ENCODE assay signal across 20 cellular contexts in the genomic region with DNA sequence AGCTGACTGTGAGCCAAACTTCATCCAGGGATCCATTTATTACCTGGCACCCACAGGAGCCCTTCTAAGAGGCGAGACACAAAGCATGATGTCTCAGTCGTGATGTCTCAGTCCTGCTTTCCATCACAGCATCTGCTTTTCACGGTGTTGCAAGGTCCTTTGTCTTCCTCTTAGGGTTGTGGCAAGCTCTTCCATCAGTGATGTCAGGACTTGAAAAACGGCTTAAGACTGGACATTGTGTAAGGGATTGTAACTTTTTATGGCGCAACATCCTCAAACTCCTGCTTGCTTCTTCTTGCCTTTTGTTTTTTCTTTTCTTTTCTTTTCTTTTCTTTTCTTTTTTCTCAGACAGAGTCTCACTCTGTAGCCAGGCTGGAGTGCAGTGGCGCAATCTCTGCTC.
A peak's percentile ranks its signal among the peaks of the same experiment; 100 is the strongest.
DNase-seq lines count a peak whose midpoint lies in the region; ATAC-seq and TF ChIP-seq lines count a peak whose summit lies in the region.
"Had no signal": no experiment of that assay in that cellular context is flagged by ENCODE, and none has a peak within 500 bp of the region (broad histone marks: within the 10 kb centered on the region; RNA-seq: fewer than 3 reads in every experiment).

No MANE protein-coding gene starts in this region.

- no peak overlapping the region for H3K4me3 ChIP-seq in breast epithelium
- H3K4me3 ChIP-seq in OCI-LY3 (ENCODE audit: low read length): no peak overlapping the region
- H3K4me3 ChIP-seq: HAP-1, Peyer's patch had no signal

- H3K27ac ChIP-seq in breast epithelium: no peak overlapping the region
- no peak overlapping the region for H3K27ac ChIP-seq in OCI-LY3 (ENCODE audit: low read length)
- H3K27ac ChIP-seq: Peyer's patch had no signal

- H3K4me1 ChIP-seq in breast epithelium (no peaks in the 10 kb centered on the region), OCI-LY3 (ENCODE audit: low read length) (peaks cover 16% of the 10 kb centered on the region)
- H3K4me1 ChIP-seq: HAP-1, Peyer's patch had no signal

- POLR2A ChIA-PET in MCF 10A (lab: Yijun Ruan, JAX): no interaction called here

- ATAC-seq in HG03378 (IDR thresholded peaks at IDR 0.05; ENCODE audit: unreplicated experiment): no peak
- ATAC-seq in GM18909 (IDR thresholded peaks at IDR 0.05; ENCODE audit: poor library complexity, unreplicated experiment): no peak

- peaks cover 8% of the 10 kb centered on the region for H3K36me3 Mint-ChIP-seq in MCF 10A (ENCODE audit: insufficient read depth, unreplicated experiment)

- H2AFZ ChIP-seq in OCI-LY3 (ENCODE audit: low read depth, low read length): peak overlapping the region; percentile 36; the same call in 1 of the 2 replicates

- H3K4me1 Mint-ChIP-seq in MCF 10A (ENCODE audit: insufficient read depth, unreplicated experiment): no peaks in the 10 kb centered on the region

- no peaks in the 10 kb centered on the region for H3K79me2 ChIP-seq in OCI-LY3 (ENCODE audit: low read length)

- no peak overlapping the region for H3K9ac ChIP-seq in OCI-LY3 (ENCODE audit: low read length)

- TF ChIP-seq CTCF in MCF 10A (IDR thresholded peaks at IDR 0.05; ENCODE audit: unreplicated experiment): no peak
- no peak for TF ChIP-seq CTCF in breast epithelium (IDR thresholded peaks at IDR 0.05)
- TF ChIP-seq CTCF in OCI-LY3 (IDR thresholded peaks at IDR 0.05; ENCODE audit: low read depth, low read length): no peak

- H3K9me3 Mint-ChIP-seq in MCF 10A (ENCODE audit: unreplicated experiment): no peaks in the 10 kb centered on the region

- intact Hi-C loops in MCF 10A (cut with micrococcal nuclease): no loop called here
- intact Hi-C loops in breast epithelium (cut with DNase I; ENCODE audit: low total_unique reads): no loop called here

- no peak overlapping the region for H3K4me2 ChIP-seq in OCI-LY3 (ENCODE audit: low read length)

- H4K20me1 ChIP-seq in OCI-LY3 (ENCODE audit: insufficient read depth, low read length): no peaks in the 10 kb centered on the region

- no peaks in the 10 kb centered on the region for H3K27me3 Mint-ChIP-seq in MCF 10A (ENCODE audit: insufficient read depth, unreplicated experiment)

- no peak overlapping the region for H3K4me3 Mint-ChIP-seq in MCF 10A (ENCODE audit: unreplicated experiment)

- H3K27ac Mint-ChIP-seq in MCF 10A (ENCODE audit: low read depth, unreplicated experiment): no peak overlapping the region

- CTCF ChIA-PET in MCF 10A (lab: Yijun Ruan, JAX): no interaction called here

- H3K27me3 ChIP-seq in breast epithelium: no peaks in the 10 kb centered on the region
- no peaks in the 10 kb centered on the region for H3K27me3 ChIP-seq in OCI-LY3 (ENCODE audit: low read depth, low read length)
- H3K27me3 ChIP-seq: Peyer's patch had no signal

- BruUV-seq in MCF 10A (replicated peaks; lab: Mats Ljungman, UMichigan): no TSS peak

- no peaks in the 10 kb centered on the region for H3K9me3 ChIP-seq in breast epithelium
- H3K9me3 ChIP-seq in OCI-LY3 (ENCODE audit: insufficient read depth, low read length): no peaks in the 10 kb centered on the region
- H3K9me3 ChIP-seq: HAP-1, Peyer's patch had no signal

- H3K36me3 ChIP-seq in breast epithelium (no peaks in the 10 kb centered on the region), OCI-LY3 (replicated peaks; ENCODE audit: low read depth, low read length) (no peaks in the 10 kb centered on the region)
- H3K36me3 ChIP-seq: HAP-1, Peyer's patch had no signal

- no peak for TF ChIP-seq POLR2A in breast epithelium (IDR thresholded peaks at IDR 0.05)

- DNase-seq in MCF 10A (ENCODE audit: unreplicated experiment) (peak; percentile 47), breast epithelium (ENCODE audit: low spot score in 2 of 2) (no peak), fibroblast of peridontal ligament (ENCODE audit: extremely low read depth) (peak; percentile 25), HCEC 1CT (no peak)
- DNase-seq in effector CD4-positive, alpha-beta T cell: no peak
- DNase-seq: 8988T, DMS53, IMR-90, NCI-H1092 treated with DMSO at 0.1 percent for 48 hours, NCI-H1694, NCI-H2107, NCI-H345, NCI-H526 treated with DMSO at 0.1 percent for 48 hours, Peyer's patch, SHP77 treated with DMSO at 0.1 percent for 48 hours, SW 1271 had no signal

Comparison
In these comparisons a context has a peak if more than half of its experiments do, and no peak if none do; other contexts are left out.
1. DNase-seq: peak in MCF 10A (single experiment) and fibroblast of peridontal ligament (single experiment); none in breast epithelium (0 of 2), HCEC 1CT (single experiment) and effector CD4-positive, alpha-beta T cell (single experiment).